7 cellular contexts compared by ENCODE assay signal in the genomic region with DNA sequence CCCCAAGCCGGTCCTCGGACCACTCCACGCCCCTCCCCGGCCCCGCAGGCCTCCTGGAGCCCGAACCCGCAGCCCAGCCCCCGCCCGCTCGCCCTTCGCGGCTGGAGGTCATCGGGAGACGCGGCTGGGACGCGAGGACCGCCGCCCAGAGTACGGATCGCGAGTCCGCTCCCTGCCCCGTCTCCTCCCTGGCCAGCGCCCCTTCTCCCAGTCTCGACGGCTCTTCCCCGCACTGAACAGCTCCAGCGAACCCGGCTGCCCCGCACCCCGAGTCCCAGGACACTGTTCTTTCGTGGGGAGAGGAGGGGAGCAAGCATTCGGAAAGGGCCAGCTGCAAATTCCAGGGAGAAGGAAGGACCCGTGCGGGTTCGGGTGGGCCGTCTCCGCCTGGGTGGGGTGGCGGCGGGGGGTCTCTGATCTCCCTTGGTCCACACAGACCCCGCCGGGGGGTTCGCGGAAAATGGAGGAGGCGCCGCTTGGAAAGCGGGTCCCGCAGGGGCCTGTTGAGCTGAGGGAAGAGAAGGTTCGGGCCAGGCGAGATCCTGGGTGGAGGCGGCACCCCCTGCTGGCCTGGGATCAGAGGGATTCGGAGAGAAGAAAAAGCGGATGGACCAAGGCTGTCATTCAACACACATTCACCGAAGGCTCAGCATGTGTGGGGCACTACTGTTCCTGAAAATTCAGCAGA. TPM values are rescaled to one million over a fixed set of nuclear protein-coding genes. Genes with fewer than 3 reads are reported as not detected.
DNase-seq lines count a peak whose midpoint lies in the region; ATAC-seq, FAIRE-seq and TF ChIP-seq lines count a peak whose summit lies in the region.

No MANE protein-coding gene starts in this region.

- no peak overlapping the region for H2BK15ac ChIP-seq in H1 (ENCODE audit: low read length)
- H2BK15ac ChIP-seq in mesendoderm (replicated peaks; ENCODE audit: low read depth): no peak overlapping the region

- H3K36me3 ChIP-seq in HUES48 (ENCODE audit: control insufficient read depth, insufficient read depth, low read length): no peaks in the 10 kb centered on the region
- peaks cover 0 to 6% (median 0%) of the 10 kb centered on the region in 4 experiments; a peak in 1 of 8 replicates for H3K36me3 ChIP-seq in H1 (ENCODE audit: control insufficient read depth in 2 of 4, insufficient read depth in 4 of 4, low read length in 3 of 4)
- no peaks in the 10 kb centered on the region for H3K36me3 ChIP-seq in mesendoderm (ENCODE audit: control insufficient read depth, insufficient read depth, low read length)
- H3K36me3 ChIP-seq in tibial artery: no peaks in the 10 kb centered on the region

- H3K56ac ChIP-seq in H1 (replicated peaks; ENCODE audit: insufficient read length, low read depth, low read length) (no peak overlapping the region), mesendoderm (ENCODE audit: low read length) (peak overlapping the region; percentile 9)

- ATAC-seq in T-cell (replicated peaks in 1 of 4): no peak

- no peak overlapping the region for H3K27ac ChIP-seq in HUES48 (ENCODE audit: low read depth, low read length)
- H3K27ac ChIP-seq in H1 (ENCODE audit: low read depth, low read length): no peak overlapping the region
- no peak overlapping the region for H3K27ac ChIP-seq in mesendoderm (ENCODE audit: low read depth, low read length)
- no peak overlapping the region for H3K27ac ChIP-seq in tibial artery

- no peak overlapping the region for H2AK5ac ChIP-seq in H1 (ENCODE audit: low read depth, low read length)
- no peak overlapping the region for H2AK5ac ChIP-seq in mesendoderm (ENCODE audit: low read length)

- H3K4me3 ChIP-seq in HUES48 (ENCODE audit: low read depth, low read length) (peak overlapping the region; percentile 48; the same call in 1 of the 2 replicates), H1 (ENCODE audit: extremely low read depth in 1 of 4, insufficient read depth in 2 of 4, low read depth in 3 of 4, low read length in 4 of 4) (peak overlapping the region; percentile 12 to 63 (median 24); a peak in 6 of 8 replicates), mesendoderm (ENCODE audit: low read length) (no peak overlapping the region), tibial artery (peak overlapping the region; percentile 50 to 67)

- H4K20me1 ChIP-seq in H1 (replicated peaks in 1 of 2; ENCODE audit: control insufficient read depth in 1 of 2, insufficient read depth in 2 of 2, low read length in 2 of 2): peaks cover 0 to 6% of the 10 kb centered on the region in 2 experiments

- H4K8ac ChIP-seq in H1 (ENCODE audit: extremely low read depth, insufficient read depth, low read length) (no peak overlapping the region), mesendoderm (ENCODE audit: low read depth, low read length) (no peak overlapping the region)

- H3K18ac ChIP-seq in H1 (ENCODE audit: extremely low read depth, low read length) (no peak overlapping the region; the same call in 1 of the 2 replicates), mesendoderm (ENCODE audit: low read length) (no peak overlapping the region)

- H3K4me2 ChIP-seq in H1 (ENCODE audit: insufficient read depth in 1 of 2, low read depth in 2 of 2, low read length in 2 of 2) (peak overlapping the region; percentile 64 to 80), mesendoderm (ENCODE audit: low read length) (peak overlapping the region; percentile 16)

- H3K27me3 ChIP-seq in HUES48 (ENCODE audit: control insufficient read depth, insufficient read depth, low read length): peaks cover 86% of the 10 kb centered on the region
- H3K27me3 ChIP-seq in H1 (replicated peaks in 1 of 4; ENCODE audit: control insufficient read depth in 3 of 4, extremely low read depth in 1 of 4, insufficient read depth in 3 of 4, low read length in 3 of 4): peaks cover 70 to 85% (median 80%) of the 10 kb centered on the region in 4 experiments
- H3K27me3 ChIP-seq in mesendoderm (ENCODE audit: insufficient read depth, low read length, poor library complexity): peaks cover 18% of the 10 kb centered on the region
- H3K27me3 ChIP-seq in tibial artery: peaks cover 0 to 71% of the 10 kb centered on the region in 2 donors

- no peak overlapping the region for H4K5ac ChIP-seq in H1 (ENCODE audit: insufficient read length, low read depth, low read length)
- no peak overlapping the region for H4K5ac ChIP-seq in mesendoderm (ENCODE audit: low read length)

- H3K9me3 ChIP-seq in HUES48 (ENCODE audit: control insufficient read depth, insufficient read depth, low read length) (no peaks in the 10 kb centered on the region; the same call in 1 of the 2 replicates), H1 (ENCODE audit: insufficient read depth in 2 of 2, low read depth in 1 of 2, low read length in 1 of 2) (no peaks in the 10 kb centered on the region), tibial artery (no peaks in the 10 kb centered on the region)

- no peak for TF ChIP-seq EP300 in H1 (IDR thresholded peaks at IDR 0.05; ENCODE audit: borderline replicate concordance in 1 of 2, low read depth in 2 of 2, low read length in 2 of 2)

- H3K4me1 ChIP-seq in HUES48 (ENCODE audit: control insufficient read depth, insufficient read depth, low read length) (peaks cover 5% of the 10 kb centered on the region), H1 (replicated peaks in 1 of 4; ENCODE audit: control insufficient read depth in 3 of 4, insufficient read depth in 4 of 4, low read length in 3 of 4) (peaks cover 1 to 18% (median 7%) of the 10 kb centered on the region in 4 experiments), mesendoderm (ENCODE audit: control insufficient read depth, low read depth, low read length) (no peaks in the 10 kb centered on the region), tibial artery (peaks cover 0 to 47% (median 37%) of the 10 kb centered on the region in 4 donors)

- WGBS in H1 (ENCODE audit: extremely low coverage in 1 of 2, insufficient coverage in 1 of 2, insufficient read length in 1 of 2, insufficient replicate concordance in 2 of 2, low coverage in 1 of 2, low lambda C conversion rate in 2 of 2, missing lambda C conversion rate in 1 of 2), 2 experiments: 12% methylated on average over 24 of the region's 55 CpGs; no CpG with 5 or more reads in 1 of the 2 experiments
- no CpG with 5 or more reads among the region's 55 CpGs for WGBS in mesendoderm (ENCODE audit: extremely low coverage, insufficient coverage, low lambda C conversion rate)

- no peak overlapping the region for H3K27ac Mint-ChIP-seq in T-cell

- H2BK120ac ChIP-seq in H1 (replicated peaks; ENCODE audit: low read depth, low read length): no peak overlapping the region
- no peak overlapping the region for H2BK120ac ChIP-seq in mesendoderm (ENCODE audit: low read depth, low read length)

- no peaks in the 10 kb centered on the region for H3K79me1 ChIP-seq in H1 (ENCODE audit: low read depth, low read length)
- no peaks in the 10 kb centered on the region for H3K79me1 ChIP-seq in mesendoderm (ENCODE audit: low read length)

- CTCF ChIA-PET in T-cell (lab: Charles Lee): interaction anchor here in 1 of 2 donors (0.6 to 0.8 kb wide), 3 partner anchors 9 to 390 kb away, joined by 3 to 4 read pairs (median 4); no protein-coding TSS in a partner anchor
- CTCF ChIA-PET in H1 (lab: Charles Lee; ENCODE audit: partially characterized antibody): interaction anchor here (0.8 to 5.3 kb wide), 17 partner anchors 12 to 219 kb away, joined by 3 to 47 read pairs (median 4); no protein-coding TSS in a partner anchor

- no peak overlapping the region for H2BK5ac ChIP-seq in H1 (ENCODE audit: low read depth, low read length)
- no peak overlapping the region for H2BK5ac ChIP-seq in mesendoderm (ENCODE audit: low read length)

- H3K9me3 Mint-ChIP-seq in T-cell: no peaks in the 10 kb centered on the region

- intact Hi-C loops in tibial artery (cut with DNase I; ENCODE audit: low total_unique reads): loop anchor here (5.0 kb wide), 1 partner anchor 113 kb away; no protein-coding TSS in a partner anchor

- no peak overlapping the region for H4K91ac ChIP-seq in H1 (replicated peaks; ENCODE audit: insufficient read length, low read length)

- H3K14ac ChIP-seq in H1 (ENCODE audit: insufficient read length): no peak overlapping the region

- no peak for TF ChIP-seq POLR2A in H1 (IDR thresholded peaks at IDR 0.05; ENCODE audit: control extremely low read depth in 1 of 2, low read depth in 2 of 2, low read length in 2 of 2)

- DNase-seq in DMS79 treated with DMSO at 0.1 percent for 48 hours (lab: John Stamatoyannopoulos, UW): peak; percentile 81
- peak in 2 of 34 experiments; percentile 13 to 29 for DNase-seq in T-cell
- DNase-seq in H1 (ENCODE audit: low read depth in 1 of 2, low spot score in 2 of 2): peak in 1 of 2 experiments; percentile 70
- DNase-seq in mesendoderm: peak; percentile 70
- DNase-seq in tibial artery: peak; percentile 68 to 82
- DNase-seq in NCI-H2107 treated with DMSO at 0.1 percent for 48 hours (lab: John Stamatoyannopoulos, UW; ENCODE audit: unreplicated experiment): no peak

- H3K9ac ChIP-seq in HUES48 (ENCODE audit: low read depth, low read length) (no peak overlapping the region), H1 (replicated peaks in 1 of 4; ENCODE audit: extremely low read depth in 1 of 4, low read depth in 3 of 4, low read length in 3 of 4) (no peak overlapping the region), mesendoderm (ENCODE audit: low read length) (no peak overlapping the region)

- H3K23ac ChIP-seq in H1 (ENCODE audit: insufficient read length) (no peak overlapping the region), mesendoderm (ENCODE audit: low read length) (no peak overlapping the region)

- no peaks in the 10 kb centered on the region for H3K36me3 Mint-ChIP-seq in T-cell

- peak; percentile 49 to 55 for TF ChIP-seq RAD21 in H1 (IDR thresholded peaks at IDR 0.05 in 1 of 2, conservative IDR thresholded peaks at IDR 0.05 in 1 of 2; ENCODE audit: low read depth in 2 of 2, low read length in 2 of 2)

- no peak overlapping the region for H2BK12ac ChIP-seq in H1 (ENCODE audit: low read depth, low read length)

- H3K79me2 ChIP-seq in H1 (ENCODE audit: control insufficient read depth in 1 of 2, insufficient read depth in 2 of 2, low read length in 2 of 2) (no peaks in the 10 kb centered on the region), mesendoderm (ENCODE audit: control insufficient read depth, insufficient read depth, low read length) (no peaks in the 10 kb centered on the region)

- peaks cover 16% of the 10 kb centered on the region; the same call in 1 of the 2 replicates for H3K23me2 ChIP-seq in H1 (ENCODE audit: low read depth, low read length)

- H3K4ac ChIP-seq in H1 (replicated peaks; ENCODE audit: insufficient read length, low read depth, low read length) (no peak overlapping the region), mesendoderm (ENCODE audit: low read depth, low read length) (no peak overlapping the region)

- no peak overlapping the region for H2AFZ ChIP-seq in H1 (ENCODE audit: low read length)

- no peak overlapping the region for H2BK20ac ChIP-seq in H1 (ENCODE audit: low read length)

- H3K27me3 Mint-ChIP-seq in T-cell: peaks cover 9 to 25% of the 10 kb centered on the region in 2 donors

- peaks cover 22 to 34% (median 27%) of the 10 kb centered on the region in 3 donors for H3K4me1 Mint-ChIP-seq in T-cell

- POLR2A ChIA-PET in T-cell (lab: Charles Lee): interaction anchor here (0.6 kb wide), 2 partner anchors 12 to 192 kb away, joined by 4 to 10 read pairs; no protein-coding TSS in a partner anchor
- POLR2A ChIA-PET in H1 (lab: Charles Lee; ENCODE audit: partially characterized antibody): no interaction called here

- peak; percentile 28 for FAIRE-seq in H1 (lab: Jason Lieb, UNC)

- TF ChIP-seq CTCF in H1 (IDR thresholded peaks at IDR 0.05; ENCODE audit: control extremely low read depth in 1 of 3, insufficient read depth in 1 of 3, low read depth in 1 of 3, low read length in 3 of 3) (peak; percentile 33 to 41 (median 33); a peak in 3 of 4 replicates), tibial artery (IDR thresholded peaks at IDR 0.05) (peak; percentile 64 to 66)

- peak overlapping the region; percentile 78 to 81 (median 80) for H3K4me3 Mint-ChIP-seq in T-cell

RNA-seq across cellular contexts. Expression of a gene that starts 0.6 kb away (rescaled TPM):
- total RNA-seq in T-cell: 1 to 10 TPM in 2 of 5 donors, under 1 TPM in 3; 0.43 to 1.1 (median 0.63) TPM
- 0.11 TPM in 1 of 2 replicates, not detected in the other for total RNA-seq in H1 (2021; fragmentation: NEBNext Ultra II Directional; extraction: Animal tissue kit (Norgen Biotek cat#: 25700))
- 0.09 and 0.11 TPM in 2 replicates for polyA plus RNA-seq in H1 (2011; rRNA removed)
- polyA plus RNA-seq in H1 (2011; cell fraction: cytosol; rRNA removed): 0.10 TPM
- polyA plus RNA-seq in H1 (2011; cell fraction: nucleus; rRNA removed): 0.07 TPM
- polyA plus RNA-seq in H1 (2012, experiment 1 of 2): 0.11 to 0.17 TPM (median 0.14 TPM) in 3 of 4 replicates, not detected in the other
- 0.12 TPM for polyA plus RNA-seq in H1 (2012, experiment 2 of 2)
- polyA plus RNA-seq in H1 (2013, experiment 1 of 2): 0.06 TPM
- 0.04 TPM for polyA plus RNA-seq in H1 (2013, experiment 2 of 2)
- polyA minus RNA-seq in H1 (2011; rRNA and poly(A)+ RNA removed): 0.03 and 0.05 TPM in 2 replicates
- polyA minus RNA-seq in H1 (2011; cell fraction: cytosol; rRNA and poly(A)+ RNA removed): not detected
- polyA minus RNA-seq in H1 (2011; cell fraction: nucleus; rRNA and poly(A)+ RNA removed): not detected
- polyA plus RNA-seq in mesendoderm (2013, experiment 1 of 2): 0.20 TPM
- polyA plus RNA-seq in mesendoderm (2013, experiment 2 of 2): 0.14 TPM

RNA-seq across cellular contexts. Expression of a gene that starts 4.2 kb away (rescaled TPM):
- total RNA-seq in T-cell: 100 to 1,000 TPM in 2 of 5 donors, 10 to 100 TPM in 3; 84.6 to 116 (median 94.2) TPM
- total RNA-seq in H1 (2021; fragmentation: NEBNext Ultra II Directional; extraction: Animal tissue kit (Norgen Biotek cat#: 25700)): 24.9 and 27.1 TPM in 2 replicates
- 30.0 and 48.3 TPM in 2 replicates for polyA plus RNA-seq in H1 (2011; rRNA removed)
- 26.0 TPM for polyA plus RNA-seq in H1 (2011; cell fraction: cytosol; rRNA removed)
- 76.8 TPM for polyA plus RNA-seq in H1 (2011; cell fraction: nucleus; rRNA removed)
- 14.1 to 21.6 TPM (median 19.7 TPM) in 4 replicates for polyA plus RNA-seq in H1 (2012, experiment 1 of 2)
- 16.4 TPM for polyA plus RNA-seq in H1 (2012, experiment 2 of 2)
- 13.4 TPM for polyA plus RNA-seq in H1 (2013, experiment 1 of 2)
- 12.3 TPM for polyA plus RNA-seq in H1 (2013, experiment 2 of 2)
- 22.8 and 35.7 TPM in 2 replicates for polyA minus RNA-seq in H1 (2011; rRNA and poly(A)+ RNA removed)
- polyA minus RNA-seq in H1 (2011; cell fraction: cytosol; rRNA and poly(A)+ RNA removed): 15.0 TPM
- polyA minus RNA-seq in H1 (2011; cell fraction: nucleus; rRNA and poly(A)+ RNA removed): 34.4 TPM
- 20.0 TPM for polyA plus RNA-seq in mesendoderm (2013, experiment 1 of 2)
- polyA plus RNA-seq in mesendoderm (2013, experiment 2 of 2): 19.3 TPM

RNA-seq across cellular contexts. Expression of a gene that starts 16.1 kb away (rescaled TPM):
- total RNA-seq in T-cell: 10 to 100 TPM; 31.0 to 36.8 (median 31.8) TPM
- 14.9 and 15.3 TPM in 2 replicates for total RNA-seq in H1 (2021; fragmentation: NEBNext Ultra II Directional; extraction: Animal tissue kit (Norgen Biotek cat#: 25700))
- 34.5 and 37.0 TPM in 2 replicates for polyA plus RNA-seq in H1 (2011; rRNA removed)
- 24.4 TPM for polyA plus RNA-seq in H1 (2011; cell fraction: cytosol; rRNA removed)
- polyA plus RNA-seq in H1 (2011; cell fraction: nucleus; rRNA removed): 22.7 TPM
- 17.7 to 21.4 TPM (median 18.6 TPM) in 4 replicates for polyA plus RNA-seq in H1 (2012, experiment 1 of 2)
- polyA plus RNA-seq in H1 (2012, experiment 2 of 2): 42.5 TPM
- 23.4 TPM for polyA plus RNA-seq in H1 (2013, experiment 1 of 2)
- polyA plus RNA-seq in H1 (2013, experiment 2 of 2): 23.8 TPM
- 18.9 TPM in 2 replicates for polyA minus RNA-seq in H1 (2011; rRNA and poly(A)+ RNA removed)
- polyA minus RNA-seq in H1 (2011; cell fraction: cytosol; rRNA and poly(A)+ RNA removed): 7.5 TPM
- 5.2 TPM for polyA minus RNA-seq in H1 (2011; cell fraction: nucleus; rRNA and poly(A)+ RNA removed)
- polyA plus RNA-seq in mesendoderm (2013, experiment 1 of 2): 43.4 TPM
- polyA plus RNA-seq in mesendoderm (2013, experiment 2 of 2): 43.4 TPM

RNA-seq across cellular contexts. Expression of a gene that starts 29.1 kb away (rescaled TPM):
- 10 to 100 TPM in 1 of 5 donors, 1 to 10 TPM in 4; 3.2 to 12.3 (median 8.4) TPM for total RNA-seq in T-cell
- 0.09 and 0.19 TPM in 2 replicates for total RNA-seq in H1 (2021; fragmentation: NEBNext Ultra II Directional; extraction: Animal tissue kit (Norgen Biotek cat#: 25700))
- polyA plus RNA-seq in H1 (2011; rRNA removed): 0.06 and 0.11 TPM in 2 replicates
- 0.09 TPM for polyA plus RNA-seq in H1 (2011; cell fraction: cytosol; rRNA removed)
- polyA plus RNA-seq in H1 (2011; cell fraction: nucleus; rRNA removed): 0.20 TPM
- 0.09 to 0.24 TPM (median 0.20 TPM) in 4 replicates for polyA plus RNA-seq in H1 (2012, experiment 1 of 2)
- polyA plus RNA-seq in H1 (2012, experiment 2 of 2): 0.20 TPM
- 0.02 TPM for polyA plus RNA-seq in H1 (2013, experiment 1 of 2)
- polyA plus RNA-seq in H1 (2013, experiment 2 of 2): 0.11 TPM
- polyA minus RNA-seq in H1 (2011; rRNA and poly(A)+ RNA removed): 0.22 TPM in 1 of 2 replicates, not detected in the other
- polyA minus RNA-seq in H1 (2011; cell fraction: cytosol; rRNA and poly(A)+ RNA removed): not detected
- polyA minus RNA-seq in H1 (2011; cell fraction: nucleus; rRNA and poly(A)+ RNA removed): 0.30 TPM
- 0.10 TPM for polyA plus RNA-seq in mesendoderm (2013, experiment 1 of 2)
- 0.10 TPM for polyA plus RNA-seq in mesendoderm (2013, experiment 2 of 2)
